In genomic region chr1:173195596-173196088, GRCh38 we compare ENCODE assay signal across 8 cellular contexts.
A peak's percentile ranks its signal among the peaks of the same experiment; 100 is the strongest.
DNase-seq lines count a peak whose midpoint lies in the region; ATAC-seq lines count a peak whose summit lies in the region.

No MANE protein-coding gene starts in this region.

- H3K27me3 Mint-ChIP-seq in effector memory CD8-positive, alpha-beta T cell = no peaks in the 10 kb centered on the region

- no peaks in the 10 kb centered on the region for H3K9me3 Mint-ChIP-seq in effector memory CD8-positive, alpha-beta T cell

- DNase-seq in effector memory CD8-positive, alpha-beta T cell = peak in 1 of 3 experiments; percentile 13
- DNase-seq in GOT3 (lab: John Stamatoyannopoulos, UW) = no peak
- DNase-seq in cerebellar nuclear complex (lab: John Stamatoyannopoulos, UW) = no peak
- DNase-seq in NCI-H524 treated with DMSO at 0.1 percent for 48 hours (lab: John Stamatoyannopoulos, UW) = no peak
- no peak for DNase-seq in kidney glomerular epithelial cell (lab: John Stamatoyannopoulos, UW)

- H3K27ac Mint-ChIP-seq in effector memory CD8-positive, alpha-beta T cell = peak overlapping the region in 1 of 2 donors; percentile 2

- ATAC-seq in GM18499 (IDR thresholded peaks at IDR 0.05; ENCODE audit: insufficient read depth, unreplicated experiment) (peak; percentile 49), GM21381 (IDR thresholded peaks at IDR 0.05; ENCODE audit: unreplicated experiment) (peak; percentile 86), HG03354 (IDR thresholded peaks at IDR 0.05; ENCODE audit: poor library complexity, severe bottlenecking, unreplicated experiment) (peak; percentile 92)
- ATAC-seq in effector memory CD8-positive, alpha-beta T cell (replicated peaks) = peak; percentile 59

- peak overlapping the region in 1 of 2 donors; percentile 57 for H3K4me3 Mint-ChIP-seq in effector memory CD8-positive, alpha-beta T cell

- peaks cover 13 to 22% of the 10 kb centered on the region in 2 donors for H3K4me1 Mint-ChIP-seq in effector memory CD8-positive, alpha-beta T cell (ENCODE audit: low read depth in 2 of 2)

- no peaks in the 10 kb centered on the region for H3K36me3 Mint-ChIP-seq in effector memory CD8-positive, alpha-beta T cell (ENCODE audit: insufficient read depth)
